In genomic region chr13:28467034-28467433, GRCh38 we compare ENCODE assay signal across 16 cellular contexts.
"Had no signal": no experiment of that assay in that cellular context is flagged by ENCODE, and none has a peak within 500 bp of the region (broad histone marks: within the 10 kb centered on the region; RNA-seq: fewer than 3 reads in every experiment).

No MANE protein-coding gene starts in this region.

- H3K4me1 ChIP-seq: ascending aorta, psoas muscle, sigmoid colon, testis, upper lobe of right lung had no signal

- H3K4me3 Mint-ChIP-seq: activated CD4-positive, alpha-beta memory T cell treated with anti-CD3 and anti-CD28 coated beads, Interleukin-2, amount 10 ng/mL, durations not matched to agents 7 days and 5 days; activated CD4-positive, alpha-beta T cell treated with anti-CD3 and anti-CD28 coated beads for 36 hours; activated T-cell treated with anti-CD3 and anti-CD28 coated beads, Interleukin-2, amount 50 U/mL, for 72 hours; naive thymus-derived CD8-positive, alpha-beta T cell; stimulated activated naive CD8-positive, alpha-beta T cell treated with anti-CD3 and anti-CD28 coated beads, Interleukin-15, amount 100 ng/mL, for 72 hours had no signal

- H3K36me3 ChIP-seq: ascending aorta, sigmoid colon, upper lobe of right lung had no signal

- H3K27ac ChIP-seq: ascending aorta, psoas muscle, sigmoid colon, testis, upper lobe of right lung had no signal

- H3K9me3 ChIP-seq: ascending aorta, psoas muscle, sigmoid colon, testis, upper lobe of right lung had no signal

- H3K4me1 Mint-ChIP-seq: activated CD4-positive, alpha-beta memory T cell treated with anti-CD3 and anti-CD28 coated beads, Interleukin-2, amount 10 ng/mL, durations not matched to agents 7 days and 5 days; stimulated activated naive CD8-positive, alpha-beta T cell treated with anti-CD3 and anti-CD28 coated beads, Interleukin-15, amount 100 ng/mL, for 72 hours had no signal

- H3K9me3 Mint-ChIP-seq: activated CD4-positive, alpha-beta memory T cell treated with anti-CD3 and anti-CD28 coated beads, Interleukin-2, amount 10 ng/mL, durations not matched to agents 7 days and 5 days; activated T-cell treated with anti-CD3 and anti-CD28 coated beads, Interleukin-2, amount 50 U/mL, for 72 hours; naive thymus-derived CD8-positive, alpha-beta T cell; stimulated activated naive CD8-positive, alpha-beta T cell treated with anti-CD3 and anti-CD28 coated beads, Interleukin-15, amount 100 ng/mL, for 72 hours had no signal

- ATAC-seq: activated CD4-positive, alpha-beta T cell treated with anti-CD3 and anti-CD28 coated beads for 36 hours; activated T-cell treated with anti-CD3 and anti-CD28 coated beads, Interleukin-2, amount 50 U/mL, for 72 hours; naive thymus-derived CD8-positive, alpha-beta T cell; psoas muscle; stimulated activated naive CD8-positive, alpha-beta T cell treated with anti-CD3 and anti-CD28 coated beads, Interleukin-15, amount 100 ng/mL, for 72 hours; upper lobe of right lung had no signal

- H3K4me3 ChIP-seq: ascending aorta, psoas muscle, sigmoid colon, testis, upper lobe of right lung had no signal

- H3K27me3 Mint-ChIP-seq: stimulated activated naive CD8-positive, alpha-beta T cell treated with anti-CD3 and anti-CD28 coated beads, Interleukin-15, amount 100 ng/mL, for 72 hours had no signal

- DNase-seq: activated CD4-positive, alpha-beta memory T cell treated with anti-CD3 and anti-CD28 coated beads, Interleukin-2, amount 10 ng/mL, durations not matched to agents 7 days and 5 days; activated CD4-positive, alpha-beta T cell treated with anti-CD3 and anti-CD28 coated beads for 36 hours; activated CD8-positive, alpha-beta memory T cell treated with anti-CD3 and anti-CD28 coated beads, Interleukin-2, amount 50 U/mL, for 4 hours; activated naive CD4-positive, alpha-beta T cell; activated T-cell treated with anti-CD3 and anti-CD28 coated beads, Interleukin-2, amount 50 U/mL, for 72 hours; hippocampal formation; naive thymus-derived CD8-positive, alpha-beta T cell; occipital lobe; psoas muscle; sigmoid colon; stimulated activated CD4-positive, alpha-beta T cell treated with anti-CD3 and anti-CD28 coated beads, Interleukin-4, amount 100 ng/mL, for 1 hour; stimulated activated CD8-positive, alpha-beta memory T cell treated with anti-CD3 and anti-CD28 coated beads, Interleukin-4, amount 100 ng/mL, for 48 hours; stimulated activated naive CD8-positive, alpha-beta T cell treated with anti-CD3 and anti-CD28 coated beads, Interleukin-15, amount 100 ng/mL, for 72 hours; testis; upper lobe of right lung had no signal

- H3K27ac Mint-ChIP-seq: activated CD4-positive, alpha-beta memory T cell treated with anti-CD3 and anti-CD28 coated beads, Interleukin-2, amount 10 ng/mL, durations not matched to agents 7 days and 5 days; activated CD4-positive, alpha-beta T cell treated with anti-CD3 and anti-CD28 coated beads for 36 hours; activated T-cell treated with anti-CD3 and anti-CD28 coated beads, Interleukin-2, amount 50 U/mL, for 72 hours; naive thymus-derived CD8-positive, alpha-beta T cell; stimulated activated naive CD8-positive, alpha-beta T cell treated with anti-CD3 and anti-CD28 coated beads, Interleukin-15, amount 100 ng/mL, for 72 hours had no signal
